In the genomic region with DNA sequence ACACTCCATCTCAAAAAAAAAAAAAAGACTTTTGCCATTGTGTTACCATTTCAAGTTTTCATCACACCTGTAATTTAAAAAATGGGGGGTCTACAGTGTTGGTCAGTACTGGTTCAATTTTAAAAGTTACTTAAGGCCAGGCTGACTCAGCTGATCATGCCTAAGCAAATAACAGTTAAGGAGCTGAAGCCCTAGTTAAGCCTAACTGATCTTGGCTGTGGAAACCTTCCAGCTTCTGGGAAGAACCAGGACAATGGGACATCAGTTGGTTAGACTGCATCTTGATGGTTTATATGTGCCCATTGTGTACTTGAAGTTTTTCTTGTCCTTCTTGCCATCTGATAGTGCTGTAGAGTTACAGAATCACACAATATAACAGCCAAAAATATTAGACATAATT, we compare ENCODE assay signal across 1 cellular context.
TF ChIP-seq lines count a peak whose summit lies in the region.

No MANE protein-coding gene starts in this region.

TF ChIP-seq in WTC11, 78 proteins besides CTCF, POLR2A, EP300 and RAD21 (continued from another document):
- TF ChIP-seq, protein P1, sequence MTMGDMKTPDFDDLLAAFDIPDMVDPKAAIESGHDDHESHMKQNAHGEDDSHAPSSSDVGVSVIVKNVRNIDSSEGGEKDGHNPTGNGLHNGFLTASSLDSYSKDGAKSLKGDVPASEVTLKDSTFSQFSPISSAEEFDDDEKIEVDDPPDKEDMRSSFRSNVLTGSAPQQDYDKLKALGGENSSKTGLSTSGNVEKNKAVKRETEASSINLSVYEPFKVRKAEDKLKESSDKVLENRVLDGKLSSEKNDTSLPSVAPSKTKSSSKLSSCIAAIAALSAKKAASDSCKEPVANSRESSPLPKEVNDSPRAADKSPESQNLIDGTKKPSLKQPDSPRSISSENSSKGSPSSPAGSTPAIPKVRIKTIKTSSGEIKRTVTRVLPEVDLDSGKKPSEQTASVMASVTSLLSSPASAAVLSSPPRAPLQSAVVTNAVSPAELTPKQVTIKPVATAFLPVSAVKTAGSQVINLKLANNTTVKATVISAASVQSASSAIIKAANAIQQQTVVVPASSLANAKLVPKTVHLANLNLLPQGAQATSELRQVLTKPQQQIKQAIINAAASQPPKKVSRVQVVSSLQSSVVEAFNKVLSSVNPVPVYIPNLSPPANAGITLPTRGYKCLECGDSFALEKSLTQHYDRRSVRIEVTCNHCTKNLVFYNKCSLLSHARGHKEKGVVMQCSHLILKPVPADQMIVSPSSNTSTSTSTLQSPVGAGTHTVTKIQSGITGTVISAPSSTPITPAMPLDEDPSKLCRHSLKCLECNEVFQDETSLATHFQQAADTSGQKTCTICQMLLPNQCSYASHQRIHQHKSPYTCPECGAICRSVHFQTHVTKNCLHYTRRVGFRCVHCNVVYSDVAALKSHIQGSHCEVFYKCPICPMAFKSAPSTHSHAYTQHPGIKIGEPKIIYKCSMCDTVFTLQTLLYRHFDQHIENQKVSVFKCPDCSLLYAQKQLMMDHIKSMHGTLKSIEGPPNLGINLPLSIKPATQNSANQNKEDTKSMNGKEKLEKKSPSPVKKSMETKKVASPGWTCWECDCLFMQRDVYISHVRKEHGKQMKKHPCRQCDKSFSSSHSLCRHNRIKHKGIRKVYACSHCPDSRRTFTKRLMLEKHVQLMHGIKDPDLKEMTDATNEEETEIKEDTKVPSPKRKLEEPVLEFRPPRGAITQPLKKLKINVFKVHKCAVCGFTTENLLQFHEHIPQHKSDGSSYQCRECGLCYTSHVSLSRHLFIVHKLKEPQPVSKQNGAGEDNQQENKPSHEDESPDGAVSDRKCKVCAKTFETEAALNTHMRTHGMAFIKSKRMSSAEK (CRISPR knock-in tag; IDR thresholded peaks at IDR 0.05; ENCODE audit: borderline replicate concordance), result no peak
- TF ChIP-seq FOXP1 (CRISPR knock-in tag; IDR thresholded peaks at IDR 0.05; ENCODE audit: borderline replicate concordance) (no peak), RORB (CRISPR knock-in tag; IDR thresholded peaks at IDR 0.05) (no peak), KAT7 (CRISPR knock-in tag; IDR thresholded peaks at IDR 0.05; ENCODE audit: borderline replicate concordance) (no peak), GABPB1 (CRISPR knock-in tag; IDR thresholded peaks at IDR 0.05) (no peak), NR1H2 (CRISPR knock-in tag; IDR thresholded peaks at IDR 0.05) (no peak), MYBL2 (CRISPR knock-in tag; IDR thresholded peaks at IDR 0.05) (no peak), NFYB (CRISPR knock-in tag; conservative IDR thresholded peaks at IDR 0.05; ENCODE audit: low read depth) (no peak), ZBTB21 (CRISPR knock-in tag; IDR thresholded peaks at IDR 0.05; ENCODE audit: borderline replicate concordance) (no peak), ATF1 (CRISPR knock-in tag; IDR thresholded peaks at IDR 0.05) (no peak), NR2C2 (CRISPR knock-in tag; IDR thresholded peaks at IDR 0.05) (no peak), JUN (CRISPR knock-in tag; IDR thresholded peaks at IDR 0.05) (no peak), SMAD4 (CRISPR knock-in tag; IDR thresholded peaks at IDR 0.05) (no peak)
- TF ChIP-seq, protein P2, sequence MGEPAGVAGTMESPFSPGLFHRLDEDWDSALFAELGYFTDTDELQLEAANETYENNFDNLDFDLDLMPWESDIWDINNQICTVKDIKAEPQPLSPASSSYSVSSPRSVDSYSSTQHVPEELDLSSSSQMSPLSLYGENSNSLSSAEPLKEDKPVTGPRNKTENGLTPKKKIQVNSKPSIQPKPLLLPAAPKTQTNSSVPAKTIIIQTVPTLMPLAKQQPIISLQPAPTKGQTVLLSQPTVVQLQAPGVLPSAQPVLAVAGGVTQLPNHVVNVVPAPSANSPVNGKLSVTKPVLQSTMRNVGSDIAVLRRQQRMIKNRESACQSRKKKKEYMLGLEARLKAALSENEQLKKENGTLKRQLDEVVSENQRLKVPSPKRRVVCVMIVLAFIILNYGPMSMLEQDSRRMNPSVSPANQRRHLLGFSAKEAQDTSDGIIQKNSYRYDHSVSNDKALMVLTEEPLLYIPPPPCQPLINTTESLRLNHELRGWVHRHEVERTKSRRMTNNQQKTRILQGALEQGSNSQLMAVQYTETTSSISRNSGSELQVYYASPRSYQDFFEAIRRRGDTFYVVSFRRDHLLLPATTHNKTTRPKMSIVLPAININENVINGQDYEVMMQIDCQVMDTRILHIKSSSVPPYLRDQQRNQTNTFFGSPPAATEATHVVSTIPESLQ (CRISPR knock-in tag; IDR thresholded peaks at IDR 0.05), result no peak
